Comparison of ENCODE assay signal across 9 cellular contexts in genomic region chr5:1564182-1564748, GRCh38. TPM values are rescaled to one million over a fixed set of nuclear protein-coding genes. Genes with fewer than 3 reads are reported as not detected.
A peak's percentile ranks its signal among the peaks of the same experiment; 100 is the strongest.
DNase-seq lines count a peak whose midpoint lies in the region; ATAC-seq and TF ChIP-seq lines count a peak whose summit lies in the region.
"Had no signal": no experiment of that assay in that cellular context is flagged by ENCODE, and none has a peak within 500 bp of the region (broad histone marks: within the 10 kb centered on the region; RNA-seq: fewer than 3 reads in every experiment).

No MANE protein-coding gene starts in this region.

- H3K36me3 Mint-ChIP-seq in Caco-2 (ENCODE audit: insufficient read depth, unreplicated experiment), result peaks cover 6% of the 10 kb centered on the region
- H3K36me3 Mint-ChIP-seq in activated CD4-positive, alpha-beta T cell treated with anti-CD3 and anti-CD28 coated beads, Interleukin-2, amount 10 ng/mL, durations not matched to agents 7 days and 5 days (ENCODE audit: low read depth), result no peaks in the 10 kb centered on the region

- TF ChIP-seq EP300 in stomach (IDR thresholded peaks at IDR 0.05), result no peak

- no peak for ATAC-seq in activated CD4-positive, CD25-positive, alpha-beta regulatory T cell treated with anti-CD3 and anti-CD28 coated beads, Interleukin-2, amount 50 U/mL, for 24 hours

- no peaks in the 10 kb centered on the region for H3K9me3 ChIP-seq in right atrium auricular region
- H3K9me3 ChIP-seq in stomach, result no peaks in the 10 kb centered on the region
- H3K9me3 ChIP-seq in Caco-2, result no peaks in the 10 kb centered on the region

- TF ChIP-seq CTCF in right atrium auricular region (IDR thresholded peaks at IDR 0.05) (no peak), stomach (IDR thresholded peaks at IDR 0.05) (no peak), Caco-2 (IDR thresholded peaks at IDR 0.05; ENCODE audit: insufficient read depth in 1 of 2, low read depth in 1 of 2, low read length in 1 of 2, severe bottlenecking in 1 of 2, unreplicated experiment in 1 of 2) (no peak)

- intact Hi-C loops in stomach (cut with DNase I; ENCODE audit: low total_unique reads), result no loop called here
- intact Hi-C loops in Caco-2 (cut with micrococcal nuclease; ENCODE audit: unreplicated experiment), result no loop called here

- H3K27ac Mint-ChIP-seq in Caco-2 (ENCODE audit: unreplicated experiment), result no peak overlapping the region
- H3K27ac Mint-ChIP-seq in activated CD4-positive, alpha-beta T cell treated with anti-CD3 and anti-CD28 coated beads, Interleukin-2, amount 10 ng/mL, durations not matched to agents 7 days and 5 days, result no peak overlapping the region

- no peak overlapping the region for H3K4me3 Mint-ChIP-seq in Caco-2 (ENCODE audit: unreplicated experiment)
- H3K4me3 Mint-ChIP-seq in activated CD4-positive, alpha-beta T cell treated with anti-CD3 and anti-CD28 coated beads, Interleukin-2, amount 10 ng/mL, durations not matched to agents 7 days and 5 days, result no peak overlapping the region

- H3K4me1 ChIP-seq in right atrium auricular region (peaks cover 0 to 26% of the 10 kb centered on the region in 2 donors), stomach (peaks cover 0 to 29% (median 13%) of the 10 kb centered on the region in 4 donors), Caco-2 (peaks cover 13% of the 10 kb centered on the region)

- CTCF ChIA-PET in Caco-2 (lab: Charles Lee), result no interaction called here
- CTCF ChIA-PET in activated CD4-positive, alpha-beta T cell treated with anti-CD3 and anti-CD28 coated beads, Interleukin-2, amount 10 ng/mL, durations not matched to agents 7 days and 5 days (lab: Charles Lee), result no interaction called here

- H3K4me1 Mint-ChIP-seq in Caco-2 (ENCODE audit: low read depth, unreplicated experiment), result peaks cover 15% of the 10 kb centered on the region
- H3K4me1 Mint-ChIP-seq in activated CD4-positive, alpha-beta T cell treated with anti-CD3 and anti-CD28 coated beads, Interleukin-2, amount 10 ng/mL, durations not matched to agents 7 days and 5 days, result peaks cover 7% of the 10 kb centered on the region

- POLR2A ChIA-PET in Caco-2 (lab: Charles Lee), result no interaction called here
- POLR2A ChIA-PET in activated CD4-positive, alpha-beta T cell treated with anti-CD3 and anti-CD28 coated beads, Interleukin-2, amount 10 ng/mL, durations not matched to agents 7 days and 5 days (lab: Charles Lee), result no interaction called here

- H3K27ac ChIP-seq in right atrium auricular region, result no peak overlapping the region
- no peak overlapping the region for H3K27ac ChIP-seq in stomach

- BruUV-seq in Caco-2 (replicated peaks; lab: Mats Ljungman, UMichigan), result no TSS peak

- 66 to 82% (median 71%) methylated on average over 13 to 14 of the region's 14 CpGs for WGBS in stomach, 5 donors

- no peaks in the 10 kb centered on the region for H3K27me3 ChIP-seq in right atrium auricular region
- H3K27me3 ChIP-seq in stomach, result no peaks in the 10 kb centered on the region
- no peaks in the 10 kb centered on the region for H3K27me3 ChIP-seq in Caco-2 (replicated peaks; ENCODE audit: control insufficient read depth, insufficient read depth, low read length)

- DNase-seq in HK-2 (ENCODE audit: unreplicated experiment) (peak; percentile 87), UCSD-AML1 (lab: John Stamatoyannopoulos, UW; ENCODE audit: unreplicated experiment) (peak; percentile 66), right atrium auricular region (ENCODE audit: low spot score) (peak; percentile 70), stomach (peak; percentile 27), Caco-2 (no peak), DMS153 (lab: John Stamatoyannopoulos, UW) (no peak)
- no peak for DNase-seq in activated CD4-positive, alpha-beta T cell treated with anti-CD3 and anti-CD28 coated beads, Interleukin-2, amount 10 ng/mL, durations not matched to agents 7 days and 5 days
- DNase-seq: small intestine had no signal

- no peaks in the 10 kb centered on the region for H3K36me3 ChIP-seq in right atrium auricular region
- no peaks in the 10 kb centered on the region for H3K36me3 ChIP-seq in stomach
- H3K36me3 ChIP-seq in Caco-2 (ENCODE audit: control insufficient read depth, insufficient read depth, low read length), result no peaks in the 10 kb centered on the region

- no peaks in the 10 kb centered on the region for H3K27me3 Mint-ChIP-seq in Caco-2 (ENCODE audit: insufficient read depth, unreplicated experiment)
- H3K27me3 Mint-ChIP-seq in activated CD4-positive, alpha-beta T cell treated with anti-CD3 and anti-CD28 coated beads, Interleukin-2, amount 10 ng/mL, durations not matched to agents 7 days and 5 days, result peaks cover 5% of the 10 kb centered on the region

- no peak overlapping the region for H3K4me3 ChIP-seq in right atrium auricular region
- H3K4me3 ChIP-seq in stomach, result no peak overlapping the region
- no peak overlapping the region for H3K4me3 ChIP-seq in Caco-2 (ENCODE audit: low read depth, low read length)

- no peak for TF ChIP-seq POLR2A in stomach (IDR thresholded peaks at IDR 0.05)

- H3K9me3 Mint-ChIP-seq in Caco-2 (ENCODE audit: unreplicated experiment), result no peaks in the 10 kb centered on the region
- no peaks in the 10 kb centered on the region for H3K9me3 Mint-ChIP-seq in activated CD4-positive, alpha-beta T cell treated with anti-CD3 and anti-CD28 coated beads, Interleukin-2, amount 10 ng/mL, durations not matched to agents 7 days and 5 days

RNA-seq across cellular contexts. Expression of gene LPCAT1, which starts 40.5 kb away (rescaled TPM):
- 10 to 100 TPM; 13.2 to 18.1 TPM for total RNA-seq in right atrium auricular region
- 100 to 1,000 TPM in 1 of 5 donors, 10 to 100 TPM in 4; 13.4 to 229 (median 17.4) TPM for total RNA-seq in stomach
- polyA plus RNA-seq in stomach, result 10 to 100 TPM in 2 of 3 donors, 1 to 10 TPM in 1; 5.2 to 11.8 (median 11.6) TPM
- total RNA-seq in Caco-2 (2022), result 49.3 and 52.8 TPM in 2 replicates
- total RNA-seq in activated CD4-positive, alpha-beta T cell treated with anti-CD3 and anti-CD28 coated beads, Interleukin-2, amount 10 ng/mL, durations not matched to agents 7 days and 5 days, result 10 to 100 TPM; 69.5 to 77.0 TPM

Comparison
In these comparisons a context has a peak if more than half of its experiments do, and no peak if none do; other contexts are left out.
1. DNase-seq: peak in HK-2 (single experiment), UCSD-AML1 (single experiment), right atrium auricular region (single experiment) and stomach (single experiment); none in Caco-2 (0 of 2), activated CD4-positive, alpha-beta T cell treated with anti-CD3 and anti-CD28 coated beads, Interleukin-2, amount 10 ng/mL, durations not matched to agents 7 days and 5 days (single experiment) and DMS153 (single experiment).